8 cellular contexts compared by ENCODE assay signal in genomic region chr11:75338516-75339218, GRCh38. TPM values are rescaled to one million over a fixed set of nuclear protein-coding genes. Genes with fewer than 3 reads are reported as not detected.
DNase-seq lines count a peak whose midpoint lies in the region; ATAC-seq and TF ChIP-seq lines count a peak whose summit lies in the region.

No MANE protein-coding gene starts in this region.

- TF ChIP-seq CTCF in SK-N-SH (IDR thresholded peaks at IDR 0.05): no peak
- no peak for TF ChIP-seq CTCF in activated CD8-positive, alpha-beta T cell treated with anti-CD3 and anti-CD28 coated beads for 36 hours (IDR thresholded peaks at IDR 0.05)
- no peak for TF ChIP-seq CTCF in lower leg skin (IDR thresholded peaks at IDR 0.05)

- no peak overlapping the region for H3K4me2 ChIP-seq in SK-N-SH

- H3K9ac ChIP-seq in SK-N-SH: no peak overlapping the region

- no peaks in the 10 kb centered on the region for H3K9me3 ChIP-seq in SK-N-SH
- H3K9me3 ChIP-seq in right cardiac atrium (ENCODE audit: control insufficient read depth, low read length): no peaks in the 10 kb centered on the region

- peak overlapping the region; percentile 83 for H3K27ac Mint-ChIP-seq in activated CD8-positive, alpha-beta T cell treated with anti-CD3 and anti-CD28 coated beads for 36 hours

- 74% methylated on average over 7 of the region's 8 CpGs for WGBS in SK-N-SH (ENCODE audit: low lambda C conversion rate)
- 54% methylated on average over 8 of the region's 8 CpGs for WGBS in right cardiac atrium
- WGBS in lower leg skin, 2 donors: 26 to 31% methylated on average over 8 of the region's 8 CpGs

- H3F3A ChIP-seq in SK-N-SH (replicated peaks; ENCODE audit: insufficient read depth): no peaks in the 10 kb centered on the region

- peaks cover 52 to 83% of the 10 kb centered on the region in 2 experiments for H3K4me1 ChIP-seq in SK-N-SH (ENCODE audit: control insufficient read depth in 1 of 2, insufficient read depth in 2 of 2, low read depth in 1 of 2, low read length in 1 of 2)
- peaks cover 46% of the 10 kb centered on the region for H3K4me1 ChIP-seq in right cardiac atrium (ENCODE audit: control insufficient read depth, insufficient read depth, low read length)

- H3K9me2 ChIP-seq in SK-N-SH: no peaks in the 10 kb centered on the region

- H4K20me1 ChIP-seq in SK-N-SH (ENCODE audit: insufficient read depth): no peaks in the 10 kb centered on the region

- H3K4me3 Mint-ChIP-seq in activated CD8-positive, alpha-beta T cell treated with anti-CD3 and anti-CD28 coated beads for 36 hours: peak overlapping the region; percentile 30

- no peak for TF ChIP-seq POLR2A in lower leg skin (IDR thresholded peaks at IDR 0.05)

- H3K27me3 ChIP-seq in SK-N-SH (ENCODE audit: insufficient read depth): no peaks in the 10 kb centered on the region
- H3K27me3 ChIP-seq in right cardiac atrium (ENCODE audit: control insufficient read depth, insufficient read depth): no peaks in the 10 kb centered on the region

- no peaks in the 10 kb centered on the region for H3K79me2 ChIP-seq in SK-N-SH (ENCODE audit: insufficient read depth)

- DNase-seq in SK-N-SH: peak; percentile 52
- DNase-seq in activated CD8-positive, alpha-beta T cell treated with anti-CD3 and anti-CD28 coated beads for 36 hours: peak; percentile 60
- peak in 2 of 3 donors; percentile 52 to 62 for DNase-seq in right cardiac atrium
- DNase-seq in stimulated activated CD4-positive, alpha-beta T cell treated with anti-CD3 and anti-CD28 coated beads, Interleukin-4, amount 100 ng/mL, for 24 hours: peak; percentile 47
- no peak for DNase-seq in lower leg skin (ENCODE audit: low spot score in 2 of 2)
- DNase-seq in KG1 (lab: John Stamatoyannopoulos, UW): no peak

- peaks cover 5% of the 10 kb centered on the region for H3K36me3 Mint-ChIP-seq in activated CD8-positive, alpha-beta T cell treated with anti-CD3 and anti-CD28 coated beads for 36 hours (ENCODE audit: low read depth)

- intact Hi-C loops in activated CD8-positive, alpha-beta T cell treated with anti-CD3 and anti-CD28 coated beads for 36 hours (cut with micrococcal nuclease): no loop called here
- intact Hi-C loops in right cardiac atrium (cut with DNase I): loop anchor here in 1 of 4 donors (10.0 kb wide), 1 partner anchor 54 kb away; no protein-coding TSS in a partner anchor
- intact Hi-C loops in lower leg skin (cut with DNase I; ENCODE audit: low total_unique reads): no loop called here

- H3K4me1 Mint-ChIP-seq in activated CD8-positive, alpha-beta T cell treated with anti-CD3 and anti-CD28 coated beads for 36 hours (ENCODE audit: low read depth): peaks cover 83% of the 10 kb centered on the region

- no peak overlapping the region for H2AFZ ChIP-seq in SK-N-SH (ENCODE audit: low read depth)

- peak in 1 of 2 experiments; percentile 40; a peak in 1 of 4 replicates for TF ChIP-seq EP300 in SK-N-SH (IDR thresholded peaks at IDR 0.05; ENCODE audit: borderline replicate concordance in 1 of 2, low read depth in 1 of 2, low read length in 1 of 2)

- no peaks in the 10 kb centered on the region for H3K9me3 Mint-ChIP-seq in activated CD8-positive, alpha-beta T cell treated with anti-CD3 and anti-CD28 coated beads for 36 hours

- no peaks in the 10 kb centered on the region for H3K27me3 Mint-ChIP-seq in activated CD8-positive, alpha-beta T cell treated with anti-CD3 and anti-CD28 coated beads for 36 hours

- CTCF ChIA-PET in SK-N-SH (lab: Yijun Ruan, JAX): interaction anchor here (1.4 to 6.6 kb wide), 8 partner anchors 10 to 90 kb away, joined by 5 to 46 read pairs (median 6); no protein-coding TSS in a partner anchor
- CTCF ChIA-PET in activated CD8-positive, alpha-beta T cell treated with anti-CD3 and anti-CD28 coated beads for 36 hours (lab: Charles Lee): interaction anchor here (0.6 to 4.6 kb wide), 6 partner anchors 9 to 69 kb away, joined by 3 to 23 read pairs (median 12); no protein-coding TSS in a partner anchor

- TF ChIP-seq RAD21 in SK-N-SH (IDR thresholded peaks at IDR 0.05; ENCODE audit: low read length): no peak

- no peaks in the 10 kb centered on the region for H3K36me3 ChIP-seq in SK-N-SH (replicated peaks in 1 of 2; ENCODE audit: control insufficient read depth in 1 of 2, insufficient read depth in 2 of 2, low read length in 1 of 2)

- ATAC-seq in SK-N-SH treated with all-trans-retinoic acid at 6 μM for 48 hours: no peak
- peak; percentile 70 for ATAC-seq in activated CD8-positive, alpha-beta T cell treated with anti-CD3 and anti-CD28 coated beads for 36 hours
- ATAC-seq in right cardiac atrium: no peak
- no peak for ATAC-seq in HG03457 (IDR thresholded peaks at IDR 0.05; ENCODE audit: unreplicated experiment)

- peak overlapping the region in 1 of 2 experiments; percentile 90; a peak in 2 of 4 replicates for H3K27ac ChIP-seq in SK-N-SH (ENCODE audit: low read depth in 2 of 2, low read length in 1 of 2)
- H3K27ac ChIP-seq in right cardiac atrium (ENCODE audit: low read length): peak overlapping the region; percentile 91

- H3K4me3 ChIP-seq in SK-N-SH (ENCODE audit: low read depth in 2 of 2, low read length in 1 of 2) (no peak overlapping the region), right cardiac atrium (ENCODE audit: low read length) (no peak overlapping the region), lower leg skin (ENCODE audit: low read depth, poor library complexity, severe bottlenecking) (no peak overlapping the region)

- POLR2A ChIA-PET in SK-N-SH (lab: Yijun Ruan, JAX): interaction anchor here (1.5 kb wide), 1 partner anchor 8 kb away, joined by 3 read pairs; no protein-coding TSS in a partner anchor
- POLR2A ChIA-PET in activated CD8-positive, alpha-beta T cell treated with anti-CD3 and anti-CD28 coated beads for 36 hours (lab: Charles Lee): interaction anchor here (1.4 to 6.0 kb wide), 3 partner anchors 9 to 62 kb away, joined by 3 to 47 read pairs (median 17); partner anchors contain the start of gene ARRB1

TF ChIP-seq in SK-N-SH, 30 proteins besides CTCF, POLR2A, EP300 and RAD21:
- no peak for TF ChIP-seq FOSL2 (IDR thresholded peaks at IDR 0.05; ENCODE audit: borderline replicate concordance, low read depth)
- TF ChIP-seq, protein P1, sequence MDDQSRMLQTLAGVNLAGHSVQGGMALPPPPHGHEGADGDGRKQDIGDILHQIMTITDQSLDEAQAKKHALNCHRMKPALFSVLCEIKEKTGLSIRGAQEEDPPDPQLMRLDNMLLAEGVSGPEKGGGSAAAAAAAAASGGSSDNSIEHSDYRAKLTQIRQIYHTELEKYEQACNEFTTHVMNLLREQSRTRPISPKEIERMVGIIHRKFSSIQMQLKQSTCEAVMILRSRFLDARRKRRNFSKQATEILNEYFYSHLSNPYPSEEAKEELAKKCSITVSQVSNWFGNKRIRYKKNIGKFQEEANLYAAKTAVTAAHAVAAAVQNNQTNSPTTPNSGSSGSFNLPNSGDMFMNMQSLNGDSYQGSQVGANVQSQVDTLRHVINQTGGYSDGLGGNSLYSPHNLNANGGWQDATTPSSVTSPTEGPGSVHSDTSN (IDR thresholded peaks at IDR 0.05): peak; percentile 41; the same call in 1 of the 2 replicates
- TF ChIP-seq MXI1 (IDR thresholded peaks at IDR 0.05; ENCODE audit: low read depth, low read length): peak; percentile 69

TF ChIP-seq in SK-N-SH treated with all-trans-retinoic acid at 6 μM for 48 hours, 23 proteins besides CTCF, POLR2A, EP300 and RAD21:
- TF ChIP-seq TCF4 (CRISPR knock-in tag; IDR thresholded peaks at IDR 0.05; ENCODE audit: borderline replicate concordance): no peak
- no peak for TF ChIP-seq ZNF8 (CRISPR knock-in tag; IDR thresholded peaks at IDR 0.05)
- TF ChIP-seq OSR1 (CRISPR knock-in tag; IDR thresholded peaks at IDR 0.05): no peak
- no peak for TF ChIP-seq ARNTL (CRISPR knock-in tag; IDR thresholded peaks at IDR 0.05; ENCODE audit: borderline replicate concordance, low read depth)
- no peak for TF ChIP-seq ISL1 (CRISPR knock-in tag; IDR thresholded peaks at IDR 0.05)
- TF ChIP-seq SNAI2 (CRISPR knock-in tag; IDR thresholded peaks at IDR 0.05): no peak
- no peak for TF ChIP-seq PATZ1 (CRISPR knock-in tag; IDR thresholded peaks at IDR 0.05; ENCODE audit: borderline replicate concordance)
- no peak for TF ChIP-seq CSRNP3 (CRISPR knock-in tag; IDR thresholded peaks at IDR 0.05)
- no peak for TF ChIP-seq ESRRG (CRISPR knock-in tag; IDR thresholded peaks at IDR 0.05)
- no peak for TF ChIP-seq GLIS3 (CRISPR knock-in tag; IDR thresholded peaks at IDR 0.05)

RNA-seq across cellular contexts. Expression of gene ARRB1, which starts 12.8 kb away (rescaled TPM):
- 6.7 and 7.0 TPM in 2 replicates for polyA plus RNA-seq in SK-N-SH (2012; rRNA removed)
- polyA plus RNA-seq in SK-N-SH (2012; cell fraction: cytosol; rRNA removed): 4.4 and 6.0 TPM in 2 replicates
- 4.8 and 6.6 TPM in 2 replicates for polyA plus RNA-seq in SK-N-SH (2012; cell fraction: nucleus; rRNA removed)
- total RNA-seq in activated CD8-positive, alpha-beta T cell treated with anti-CD3 and anti-CD28 coated beads for 36 hours: 10 to 100 TPM; 16.2 to 18.8 TPM
- 10 to 100 TPM; 24.8 to 32.5 (median 27.4) TPM for total RNA-seq in right cardiac atrium
- polyA plus RNA-seq in right cardiac atrium: 12.1 TPM
- 100 to 1,000 TPM in 1 of 4 donors, 10 to 100 TPM in 3; 26.3 to 104 (median 29.3) TPM for total RNA-seq in lower leg skin

Comparison
In these comparisons a context has a peak if more than half of its experiments do, and no peak if none do; other contexts are left out.
1. DNase-seq: peak in SK-N-SH (single experiment), activated CD8-positive, alpha-beta T cell treated with anti-CD3 and anti-CD28 coated beads for 36 hours (single experiment), right cardiac atrium (2 of 3) and stimulated activated CD4-positive, alpha-beta T cell treated with anti-CD3 and anti-CD28 coated beads, Interleukin-4, amount 100 ng/mL, for 24 hours (single experiment); none in lower leg skin (0 of 2) and KG1 (single experiment).